8 cellular contexts compared by ENCODE assay signal in the genomic region with DNA sequence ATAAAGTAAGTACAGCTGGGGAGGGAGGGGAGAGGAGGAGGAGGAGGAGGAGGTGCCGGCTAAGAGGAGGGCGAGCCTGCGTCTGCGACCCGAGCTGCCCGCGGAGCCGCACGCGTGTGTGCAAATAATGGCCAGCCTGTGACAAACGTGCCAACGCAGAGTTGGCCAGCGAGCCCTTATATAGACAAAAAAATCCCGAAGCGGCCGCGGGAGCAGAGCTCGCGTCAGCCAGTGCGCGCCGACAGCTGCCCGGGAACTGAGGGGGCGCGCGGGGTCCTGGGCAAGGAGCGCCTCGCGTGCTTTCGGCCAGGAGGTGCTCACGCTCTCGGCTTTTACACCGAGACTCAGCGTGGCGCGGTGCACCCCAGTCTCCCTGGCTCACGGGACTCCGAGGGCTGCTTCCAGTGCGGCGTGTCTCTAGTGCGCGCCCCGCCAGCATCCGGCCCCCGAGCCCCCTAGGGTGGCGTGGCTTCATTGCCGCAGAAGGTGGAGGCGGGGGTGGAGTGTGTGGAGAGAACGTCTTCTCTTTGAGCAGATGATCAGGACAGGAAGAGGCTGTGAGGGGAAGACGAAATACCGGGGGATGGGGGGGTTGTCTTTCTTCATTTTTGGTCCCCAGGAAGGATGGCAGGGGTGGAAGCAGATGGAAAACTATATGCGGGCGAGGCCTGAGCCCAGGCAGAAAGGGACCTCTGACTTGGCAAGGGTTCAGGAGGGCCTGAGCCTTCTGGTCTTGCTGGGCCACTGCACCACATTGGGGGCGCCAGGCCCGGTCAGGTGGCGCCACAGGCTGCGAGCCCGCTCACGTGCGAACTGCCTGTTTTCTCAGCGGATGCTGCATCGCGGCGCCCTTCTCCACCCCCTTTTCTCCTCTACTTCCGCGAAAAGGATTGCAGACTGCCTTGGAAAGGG. TPM values are rescaled to one million over a fixed set of nuclear protein-coding genes. Genes with fewer than 3 reads are reported as not detected.
DNase-seq lines count a peak whose midpoint lies in the region; ATAC-seq and TF ChIP-seq lines count a peak whose summit lies in the region.

No MANE protein-coding gene starts in this region.

- H3K4me3 Mint-ChIP-seq in Caco-2 (ENCODE audit: unreplicated experiment): peak overlapping the region; percentile 96
- peak overlapping the region; percentile 96 for H3K4me3 Mint-ChIP-seq in activated T-helper 1 cell treated with anti-CD3 and anti-CD28 coated beads, Interleukin-12 subunit alpha, Interleukin-12 subunit beta, Interleukin-2, Interleukin-4 antibody, amounts not matched to agents 30 ng/mL and 10 ng/mL and 1 ng/mL, durations not matched to agents 14 hours and 24 hours and 36 hours
- H3K4me3 Mint-ChIP-seq in nephron: peak overlapping the region; percentile 84 to 92 (median 89)

- DNase-seq in Caco-2: peak; percentile 43 to 51
- DNase-seq in PC-9: peak in 1 of 2 experiments; percentile 32
- peak; percentile 64 for DNase-seq in activated T-helper 1 cell treated with anti-CD3 and anti-CD28 coated beads, Interleukin-12 subunit alpha, Interleukin-12 subunit beta, Interleukin-2, Interleukin-4 antibody, amounts not matched to agents 30 ng/mL and 10 ng/mL and 1 ng/mL, durations not matched to agents 14 hours and 24 hours and 36 hours (ENCODE audit: low spot score)
- DNase-seq in fibroblast of pulmonary artery (ENCODE audit: low read depth): peak; percentile 78
- DNase-seq in stimulated activated naive CD4-positive, alpha-beta T cell treated with Interleukin-2 at 50 U/mL for 16 hours (lab: John Stamatoyannopoulos, UW): peak; percentile 74

- no peaks in the 10 kb centered on the region for H3K9me3 ChIP-seq in Caco-2
- H3K9me3 ChIP-seq in HUES48 (ENCODE audit: control insufficient read depth, insufficient read depth, low read length): no peaks in the 10 kb centered on the region
- H3K9me3 ChIP-seq in PC-9 (ENCODE audit: insufficient read depth, low read depth): no peaks in the 10 kb centered on the region

- TF ChIP-seq CTCF in Caco-2 (IDR thresholded peaks at IDR 0.05; ENCODE audit: insufficient read depth in 1 of 2, low read depth in 1 of 2, low read length in 1 of 2, severe bottlenecking in 1 of 2, unreplicated experiment in 1 of 2) (peak in 1 of 2 experiments; percentile 3), PC-9 (conservative IDR thresholded peaks at IDR 0.05) (no peak), fibroblast of pulmonary artery (IDR thresholded peaks at IDR 0.05; ENCODE audit: low read length, missing control alignments) (no peak), nephron (IDR thresholded peaks at IDR 0.05; ENCODE audit: unreplicated experiment in 3 of 3) (peak in 1 of 3 experiments; percentile 24)

- H3K36me3 ChIP-seq in Caco-2 (ENCODE audit: control insufficient read depth, insufficient read depth, low read length) (no peaks in the 10 kb centered on the region), HUES48 (ENCODE audit: control insufficient read depth, insufficient read depth, low read length) (no peaks in the 10 kb centered on the region), PC-9 (ENCODE audit: low read depth) (no peaks in the 10 kb centered on the region)

- H3K36me3 Mint-ChIP-seq in Caco-2 (ENCODE audit: insufficient read depth, unreplicated experiment) (peaks cover 11% of the 10 kb centered on the region), nephron (ENCODE audit: low read depth) (no peaks in the 10 kb centered on the region)
- H3K36me3 Mint-ChIP-seq in activated T-helper 1 cell treated with anti-CD3 and anti-CD28 coated beads, Interleukin-12 subunit alpha, Interleukin-12 subunit beta, Interleukin-2, Interleukin-4 antibody, amounts not matched to agents 30 ng/mL and 10 ng/mL and 1 ng/mL, durations not matched to agents 14 hours and 24 hours and 36 hours (ENCODE audit: low read depth): peaks cover 7% of the 10 kb centered on the region

- no peaks in the 10 kb centered on the region for H3K9me2 ChIP-seq in PC-9 (ENCODE audit: insufficient read depth)

- H3K4me3 ChIP-seq in Caco-2 (ENCODE audit: low read depth, low read length) (peak overlapping the region; percentile 57), HUES48 (ENCODE audit: low read depth, low read length) (peak overlapping the region; percentile 84), PC-9 (peak overlapping the region; percentile 66), fibroblast of pulmonary artery (replicated peaks; ENCODE audit: low read depth, low read length) (peak overlapping the region; percentile 51)

- CTCF ChIA-PET in Caco-2 (lab: Charles Lee): no interaction called here
- CTCF ChIA-PET in PC-9 (lab: Charles Lee): interaction anchor here (0.7 kb wide), 1 partner anchor 448 kb away, joined by 3 read pairs; no protein-coding TSS in a partner anchor

- BruUV-seq in Caco-2 (replicated peaks; lab: Mats Ljungman, UMichigan) (no TSS peak), PC-9 (replicated peaks; lab: Mats Ljungman, UMichigan) (no TSS peak)

- POLR2A ChIA-PET in Caco-2 (lab: Charles Lee) (interaction anchor here (0.8 kb wide), 1 partner anchor 149 kb away, joined by 3 read pairs; no protein-coding TSS in a partner anchor), PC-9 (lab: Charles Lee; ENCODE audit: unreplicated experiment) (no interaction called here)

- H3K4me1 ChIP-seq in Caco-2 (peaks cover 9% of the 10 kb centered on the region), HUES48 (ENCODE audit: control insufficient read depth, insufficient read depth, low read length) (peaks cover 12% of the 10 kb centered on the region; the same call in 1 of the 2 replicates), PC-9 (replicated peaks; ENCODE audit: insufficient read depth) (peaks cover 10% of the 10 kb centered on the region; the same call in 1 of the 2 replicates)

- no peaks in the 10 kb centered on the region; the same call in 1 of the 2 replicates for H3K27me3 ChIP-seq in Caco-2 (replicated peaks; ENCODE audit: control insufficient read depth, insufficient read depth, low read length)
- H3K27me3 ChIP-seq in HUES48 (ENCODE audit: control insufficient read depth, insufficient read depth, low read length): peaks cover 12% of the 10 kb centered on the region
- H3K27me3 ChIP-seq in PC-9 (ENCODE audit: insufficient read depth, low read depth): peaks cover 8% of the 10 kb centered on the region; the same call in 1 of the 2 replicates

- H3K27ac Mint-ChIP-seq in Caco-2 (ENCODE audit: unreplicated experiment) (peak overlapping the region; percentile 69), nephron (peak overlapping the region; percentile 75 to 95 (median 94))
- peak overlapping the region; percentile 100 for H3K27ac Mint-ChIP-seq in activated T-helper 1 cell treated with anti-CD3 and anti-CD28 coated beads, Interleukin-12 subunit alpha, Interleukin-12 subunit beta, Interleukin-2, Interleukin-4 antibody, amounts not matched to agents 30 ng/mL and 10 ng/mL and 1 ng/mL, durations not matched to agents 14 hours and 24 hours and 36 hours

- H3K27ac ChIP-seq in HUES48 (ENCODE audit: low read depth, low read length): no peak overlapping the region
- no peak overlapping the region; the same call in 1 of the 2 replicates for H3K27ac ChIP-seq in PC-9

- peaks cover 10% of the 10 kb centered on the region; the same call in 1 of the 2 replicates for H3F3A ChIP-seq in PC-9 (ENCODE audit: insufficient read depth, low read depth)

- intact Hi-C loops in Caco-2 (cut with micrococcal nuclease; ENCODE audit: unreplicated experiment) (loop anchor here (2.0 to 5.0 kb wide), 6 partner anchors 52 to 186 kb away; no protein-coding TSS in a partner anchor), PC-9 (cut with micrococcal nuclease; ENCODE audit: unreplicated experiment) (loop anchor here (2.0 to 10.0 kb wide), 2 partner anchors 54 to 208 kb away; no protein-coding TSS in a partner anchor)
- intact Hi-C loops in activated T-helper 1 cell treated with anti-CD3 and anti-CD28 coated beads, Interleukin-12 subunit alpha, Interleukin-12 subunit beta, Interleukin-2, Interleukin-4 antibody, amounts not matched to agents 30 ng/mL and 10 ng/mL and 1 ng/mL, durations not matched to agents 14 hours and 24 hours and 36 hours (cut with micrococcal nuclease): loop anchor here (1.0 to 10.0 kb wide), 8 partner anchors 13 to 1854 kb away; a partner anchor contains a TSS

- peak overlapping the region; percentile 70 for H3K9ac ChIP-seq in HUES48 (ENCODE audit: low read depth, low read length)

- peak overlapping the region; percentile 79 for H2AFZ ChIP-seq in PC-9

- H3K9me3 Mint-ChIP-seq in Caco-2 (ENCODE audit: unreplicated experiment): no peaks in the 10 kb centered on the region
- no peaks in the 10 kb centered on the region for H3K9me3 Mint-ChIP-seq in activated T-helper 1 cell treated with anti-CD3 and anti-CD28 coated beads, Interleukin-12 subunit alpha, Interleukin-12 subunit beta, Interleukin-2, Interleukin-4 antibody, amounts not matched to agents 30 ng/mL and 10 ng/mL and 1 ng/mL, durations not matched to agents 14 hours and 24 hours and 36 hours
- H3K9me3 Mint-ChIP-seq in nephron: no peaks in the 10 kb centered on the region

- H3K4me2 ChIP-seq in PC-9: peak overlapping the region; percentile 93

- H3K27me3 Mint-ChIP-seq in Caco-2 (ENCODE audit: insufficient read depth, unreplicated experiment): peaks cover 12% of the 10 kb centered on the region
- H3K27me3 Mint-ChIP-seq in activated T-helper 1 cell treated with anti-CD3 and anti-CD28 coated beads, Interleukin-12 subunit alpha, Interleukin-12 subunit beta, Interleukin-2, Interleukin-4 antibody, amounts not matched to agents 30 ng/mL and 10 ng/mL and 1 ng/mL, durations not matched to agents 14 hours and 24 hours and 36 hours (ENCODE audit: insufficient read depth): no peaks in the 10 kb centered on the region
- peaks cover 11% of the 10 kb centered on the region for H3K27me3 Mint-ChIP-seq in nephron (ENCODE audit: low read depth)

- no peaks in the 10 kb centered on the region for H3K79me2 ChIP-seq in PC-9 (ENCODE audit: low read depth)

- H3K4me1 Mint-ChIP-seq in Caco-2 (ENCODE audit: low read depth, unreplicated experiment) (peaks cover 8% of the 10 kb centered on the region), nephron (peaks cover 19% of the 10 kb centered on the region)
- H3K4me1 Mint-ChIP-seq in activated T-helper 1 cell treated with anti-CD3 and anti-CD28 coated beads, Interleukin-12 subunit alpha, Interleukin-12 subunit beta, Interleukin-2, Interleukin-4 antibody, amounts not matched to agents 30 ng/mL and 10 ng/mL and 1 ng/mL, durations not matched to agents 14 hours and 24 hours and 36 hours (ENCODE audit: low read depth): peaks cover 46% of the 10 kb centered on the region

- ATAC-seq in GM21423 (IDR thresholded peaks at IDR 0.05; ENCODE audit: unreplicated experiment): peak; percentile 44

- H4K20me1 ChIP-seq in PC-9 (ENCODE audit: insufficient read depth): no peaks in the 10 kb centered on the region

RNA-seq across cellular contexts. Expression of a gene that starts 0.7 kb away (rescaled TPM):
- total RNA-seq in Caco-2 (2022): 5.5 and 6.6 TPM in 2 replicates
- 2.7 and 5.0 TPM in 2 replicates for total RNA-seq in PC-9 (2021)
- total RNA-seq in activated T-helper 1 cell treated with anti-CD3 and anti-CD28 coated beads, Interleukin-12 subunit alpha, Interleukin-12 subunit beta, Interleukin-2, Interleukin-4 antibody, amounts not matched to agents 30 ng/mL and 10 ng/mL and 1 ng/mL, durations not matched to agents 14 hours and 24 hours and 36 hours: 38.7 and 40.0 TPM in 2 replicates
